In the genomic region with DNA sequence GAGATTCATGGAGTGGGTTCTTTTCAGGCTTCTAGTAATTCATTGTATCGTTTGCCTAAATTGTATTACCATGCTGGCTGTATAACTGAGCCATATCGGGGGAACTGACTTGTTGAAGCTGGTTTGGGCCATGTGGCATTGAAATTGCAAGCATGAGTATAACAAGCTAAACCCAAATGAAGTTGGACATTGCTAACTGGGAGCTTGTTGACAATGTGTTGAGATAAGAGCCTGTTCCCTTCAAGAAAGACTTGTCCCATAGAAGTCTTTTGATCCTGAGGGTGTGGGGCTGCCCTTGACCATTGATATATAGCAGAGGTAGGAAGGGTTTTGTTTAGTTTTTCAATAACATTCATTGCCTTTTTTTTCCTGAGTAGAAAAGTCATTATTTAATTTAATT, we compare ENCODE assay signal across 29 cellular contexts.
"Had no signal": no experiment of that assay in that cellular context is flagged by ENCODE, and none has a peak within 500 bp of the region (broad histone marks: within the 10 kb centered on the region; RNA-seq: fewer than 3 reads in every experiment).

No MANE protein-coding gene starts in this region.

- H3K79me2 ChIP-seq: parathyroid adenoma had no signal

- ATAC-seq: naive thymus-derived CD4-positive, alpha-beta T cell; natural killer cell; psoas muscle; right cardiac atrium; sciatic nerve; stimulated activated memory B cell treated with anti-CD40 and anti-IgM and Interleukin-4, amounts not matched to agents 10 μg/mL and 1 μg/mL and 100 μg/mL, for 72 hours; stimulated activated naive CD8-positive, alpha-beta T cell treated with anti-CD3 and anti-CD28 coated beads, Interleukin-15, amount 100 ng/mL, for 72 hours; stimulated activated naive CD8-positive, alpha-beta T cell treated with anti-CD3 and anti-CD28 coated beads, Interleukin-15, Interleukin-2, amounts not matched to agents 100 U/mL and 50 U/mL, for 24 hours had no signal

- H3K27ac ChIP-seq: neural progenitor cell, ovary, parathyroid adenoma, psoas muscle, skin epidermis, spleen, suprapubic skin, testis, tibial artery, transverse colon, upper lobe of left lung, vagina had no signal

- H3K4me2 ChIP-seq: neural progenitor cell, smooth muscle cell had no signal

- H3K27me3 ChIP-seq: neural progenitor cell, ovary, spleen, suprapubic skin, testis, tibial artery, transverse colon, upper lobe of left lung, vagina had no signal

- H3K4me3 ChIP-seq: neural progenitor cell, ovary, psoas muscle, skin epidermis, smooth muscle cell, spleen, suprapubic skin, testis, tibial artery, transverse colon, upper lobe of left lung, vagina had no signal

- H3K36me3 ChIP-seq: neural progenitor cell, ovary, suprapubic skin, tibial artery, transverse colon, upper lobe of left lung, vagina had no signal

- DNase-seq: naive thymus-derived CD4-positive, alpha-beta T cell; natural killer cell; occipital lobe; ovary; posterior cingulate gyrus; psoas muscle; right cardiac atrium; spleen; stimulated activated CD4-positive, alpha-beta T cell treated with anti-CD3 and anti-CD28 coated beads, Interleukin-12 subunit alpha, Interleukin-12 subunit beta, amount 100 ng/mL, for 4 hours; stimulated activated CD4-positive, alpha-beta T cell treated with anti-CD3 and anti-CD28 coated beads, Interleukin-1b, Interleukin-23, amount 100 ng/mL, for 48 hours; stimulated activated CD4-positive, alpha-beta T cell treated with anti-CD3 and anti-CD28 coated beads, Interleukin-4, amount 100 ng/mL, for 1 hour; stimulated activated CD4-positive, alpha-beta T cell treated with anti-CD3 and anti-CD28 coated beads, Interleukin-4, amount 100 ng/mL, for 4 hours; stimulated activated CD8-positive, alpha-beta memory T cell treated with anti-CD3 and anti-CD28 coated beads, Interleukin-4, amount 100 ng/mL, for 48 hours; stimulated activated naive CD4-positive, alpha-beta T cell; stimulated activated naive CD8-positive, alpha-beta T cell treated with anti-CD3 and anti-CD28 coated beads, Interleukin-15, amount 100 ng/mL, for 72 hours; stimulated activated naive CD8-positive, alpha-beta T cell treated with anti-CD3 and anti-CD28 coated beads, Interleukin-15, Interleukin-2, amounts not matched to agents 100 U/mL and 50 U/mL, for 24 hours; substantia nigra; testis; tibial artery; transverse colon; upper lobe of left lung had no signal

- H3K9ac ChIP-seq: neural progenitor cell, parathyroid adenoma had no signal

- H3K9me3 ChIP-seq: ovary, psoas muscle, spleen, suprapubic skin, testis, tibial artery, transverse colon, upper lobe of left lung, vagina had no signal

- H2AFZ ChIP-seq: neural progenitor cell, parathyroid adenoma had no signal

- H3K4me1 ChIP-seq: neural progenitor cell, parathyroid adenoma, psoas muscle, spleen, suprapubic skin, tibial artery, transverse colon, upper lobe of left lung, vagina had no signal
